24 cellular contexts compared by ENCODE assay signal in genomic region chr12:93325855-93326254, GRCh38. TPM values are rescaled to one million over a fixed set of nuclear protein-coding genes. Genes with fewer than 3 reads are reported as not detected.
DNase-seq lines count a peak whose midpoint lies in the region; ATAC-seq, FAIRE-seq and TF ChIP-seq lines count a peak whose summit lies in the region.
"Had no signal": no experiment of that assay in that cellular context is flagged by ENCODE, and none has a peak within 500 bp of the region (broad histone marks: within the 10 kb centered on the region; RNA-seq: fewer than 3 reads in every experiment).

No MANE protein-coding gene starts in this region.

- TF ChIP-seq CTCF in bronchial epithelial cell (IDR thresholded peaks at IDR 0.05; ENCODE audit: insufficient read depth, low read length, severe bottlenecking): no peak
- no peak for TF ChIP-seq CTCF in left lung (IDR thresholded peaks at IDR 0.05)
- TF ChIP-seq CTCF in tibial artery (IDR thresholded peaks at IDR 0.05): no peak

- intact Hi-C loops in left lung (cut with DNase I): no loop called here
- intact Hi-C loops in tibial artery (cut with DNase I; ENCODE audit: low total_unique reads): no loop called here

- H3K4me1 ChIP-seq in left lung: no peaks in the 10 kb centered on the region
- no peaks in the 10 kb centered on the region for H3K4me1 ChIP-seq in tibial artery
- H3K4me1 ChIP-seq: pancreas, upper lobe of right lung had no signal

- no peaks in the 10 kb centered on the region for H3K36me3 ChIP-seq in bronchial epithelial cell (ENCODE audit: control insufficient read depth, insufficient read depth, low read length)
- no peaks in the 10 kb centered on the region for H3K36me3 ChIP-seq in left lung
- no peaks in the 10 kb centered on the region for H3K36me3 ChIP-seq in tibial artery
- H3K36me3 ChIP-seq: left ventricle myocardium inferior, pancreas, upper lobe of right lung had no signal

- H3K36me3 Mint-ChIP-seq in activated naive CD4-positive, alpha-beta T cell treated with anti-CD3 and anti-CD28 coated beads, Interleukin-2, amount 50 U/mL, for 72 hours: no peaks in the 10 kb centered on the region

- no peak overlapping the region for H3K27ac Mint-ChIP-seq in activated naive CD4-positive, alpha-beta T cell treated with anti-CD3 and anti-CD28 coated beads, Interleukin-2, amount 50 U/mL, for 72 hours
- H3K27ac Mint-ChIP-seq: activated CD4-positive, alpha-beta memory T cell treated with anti-CD3 and anti-CD28 coated beads, Interleukin-2, amount 10 ng/mL, durations not matched to agents 7 days and 5 days; activated T-helper 1 cell treated with anti-CD3 and anti-CD28 coated beads, Interleukin-12 subunit alpha, Interleukin-12 subunit beta, Interleukin-2, Interleukin-4 antibody, amounts not matched to agents 30 ng/mL and 10 ng/mL and 1 ng/mL, durations not matched to agents 14 hours and 24 hours and 36 hours had no signal

- H3K27me3 ChIP-seq in bronchial epithelial cell (ENCODE audit: control insufficient read depth, insufficient read depth, low read length) (no peaks in the 10 kb centered on the region), left lung (no peaks in the 10 kb centered on the region), tibial artery (no peaks in the 10 kb centered on the region)
- H3K27me3 ChIP-seq: pancreas, upper lobe of right lung had no signal

- no peaks in the 10 kb centered on the region for H3K9me3 Mint-ChIP-seq in activated naive CD4-positive, alpha-beta T cell treated with anti-CD3 and anti-CD28 coated beads, Interleukin-2, amount 50 U/mL, for 72 hours
- H3K9me3 Mint-ChIP-seq: activated CD4-positive, alpha-beta memory T cell treated with anti-CD3 and anti-CD28 coated beads, Interleukin-2, amount 10 ng/mL, durations not matched to agents 7 days and 5 days; activated T-helper 1 cell treated with anti-CD3 and anti-CD28 coated beads, Interleukin-12 subunit alpha, Interleukin-12 subunit beta, Interleukin-2, Interleukin-4 antibody, amounts not matched to agents 30 ng/mL and 10 ng/mL and 1 ng/mL, durations not matched to agents 14 hours and 24 hours and 36 hours had no signal

- ATAC-seq in left lung (peak; percentile 33), HG02970 (IDR thresholded peaks at IDR 0.05; ENCODE audit: low FRiP score, unreplicated experiment) (no peak)
- ATAC-seq in activated naive CD4-positive, alpha-beta T cell treated with anti-CD3 and anti-CD28 coated beads, Interleukin-2, amount 50 U/mL, for 72 hours: no peak
- ATAC-seq: esophagus mucosa, pancreas, upper lobe of right lung had no signal

- no peak for FAIRE-seq in bronchial epithelial cell (lab: Jason Lieb, UNC)
- FAIRE-seq: pancreas had no signal

- no peak overlapping the region for H3K27ac ChIP-seq in left lung
- H3K27ac ChIP-seq in tibial artery: no peak overlapping the region
- H3K27ac ChIP-seq: left ventricle myocardium inferior, pancreas, upper lobe of right lung had no signal

- DNase-seq in AG20443 (ENCODE audit: low spot score) (peak; percentile 66), M059J (ENCODE audit: low read depth) (peak; percentile 94), bronchial epithelial cell (ENCODE audit: low read depth) (peak; percentile 84), left lung (no peak), NCI-H128 (lab: John Stamatoyannopoulos, UW; ENCODE audit: unreplicated experiment) (no peak), tibial artery (no peak)
- DNase-seq in activated naive CD4-positive, alpha-beta T cell treated with anti-CD3 and anti-CD28 coated beads, Interleukin-2, amount 50 U/mL, for 72 hours (ENCODE audit: low spot score in 2 of 2): no peak
- DNase-seq: ACHN; activated CD4-positive, alpha-beta memory T cell treated with anti-CD3 and anti-CD28 coated beads, Interleukin-2, amount 10 ng/mL, durations not matched to agents 7 days and 5 days; amniotic stem cell; COR-L47; cortex of kidney; GF-D8; KG1; left ventricle myocardium inferior; NCI-H1105 treated with DMSO at 0.1 percent for 48 hours; NCI-H2171 treated with DMSO at 0.1 percent for 48 hours; NK-92 treated with Interleukin-12 subunit alpha and Interleukin-12 subunit beta, amount 100 ng/mL, for 24 hours; pancreas; stimulated activated naive CD4-positive, alpha-beta T cell; upper lobe of right lung had no signal

- no peaks in the 10 kb centered on the region for H3K9me3 ChIP-seq in left lung
- H3K9me3 ChIP-seq in tibial artery: no peaks in the 10 kb centered on the region
- H3K9me3 ChIP-seq: left ventricle myocardium inferior, pancreas, upper lobe of right lung had no signal

- H3K4me3 ChIP-seq in bronchial epithelial cell (ENCODE audit: low read depth, low read length) (no peak overlapping the region), left lung (no peak overlapping the region), tibial artery (no peak overlapping the region)
- H3K4me3 ChIP-seq: left ventricle myocardium inferior, pancreas, upper lobe of right lung had no signal

RNA-seq across cellular contexts. Expression of gene NUDT4, which starts 51.9 kb away (rescaled TPM):
- 48.4 and 48.5 TPM in 2 replicates for total RNA-seq in M059J (2014; rRNA removed; shearing (Covaris generic))
- total RNA-seq in bronchial epithelial cell (34.2 and 49.4 TPM in 2 replicates), left lung (10 to 100 TPM; 46.6 to 48.0 TPM)
- 10 to 100 TPM; 65.6 to 88.9 TPM for total RNA-seq in activated naive CD4-positive, alpha-beta T cell treated with anti-CD3 and anti-CD28 coated beads, Interleukin-2, amount 50 U/mL, for 72 hours

Comparison
In these comparisons a context has a peak if more than half of its experiments do, and no peak if none do; other contexts are left out.
1. DNase-seq: peak in AG20443 (single experiment), M059J (single experiment) and bronchial epithelial cell (single experiment); none in left lung (0 of 2), NCI-H128 (single experiment), tibial artery (0 of 2) and activated naive CD4-positive, alpha-beta T cell treated with anti-CD3 and anti-CD28 coated beads, Interleukin-2, amount 50 U/mL, for 72 hours (0 of 2).